ENCODE assay signal across 8 cellular contexts in genomic region chr1:155206891-155207577, GRCh38. TPM values are rescaled to one million over a fixed set of nuclear protein-coding genes. Genes with fewer than 3 reads are reported as not detected.
A peak's percentile ranks its signal among the peaks of the same experiment; 100 is the strongest.
DNase-seq lines count a peak whose midpoint lies in the region; ATAC-seq and TF ChIP-seq lines count a peak whose summit lies in the region.

No MANE protein-coding gene starts in this region.

- H3K9me3 ChIP-seq in BLaER1 (no peaks in the 10 kb centered on the region), liver (ENCODE audit: control insufficient read depth in 4 of 4, low read length in 3 of 4) (no peaks in the 10 kb centered on the region)

- ATAC-seq in HG03280 (IDR thresholded peaks at IDR 0.05; ENCODE audit: unreplicated experiment): peak; percentile 30
- ATAC-seq in GM21825 (IDR thresholded peaks at IDR 0.05; ENCODE audit: unreplicated experiment): no peak

- 27% methylated on average over 11 of the region's 11 CpGs for WGBS in liver

- peaks cover 8% of the 10 kb centered on the region for H3K36me3 Mint-ChIP-seq in activated CD4-positive, alpha-beta T cell treated with anti-CD3 and anti-CD28 coated beads, Interleukin-2, amount 10 ng/mL, durations not matched to agents 7 days and 5 days (ENCODE audit: low read depth)
- peaks cover 23% of the 10 kb centered on the region for H3K36me3 Mint-ChIP-seq in dendritic cell treated with granulocyte-macrophage colony-stimulating factor and Interleukin-4, amounts not matched to agents 40 ng/mL and 50 ng/mL, for 4 days (ENCODE audit: low read depth)

- H3K27ac ChIP-seq in BLaER1 (peak overlapping the region; percentile 95), liver (ENCODE audit: low read depth in 1 of 2, low read length in 2 of 2) (peak overlapping the region; percentile 88 to 96)

- H3K27me3 ChIP-seq in BLaER1 (no peaks in the 10 kb centered on the region), liver (ENCODE audit: control insufficient read depth in 4 of 4, insufficient read depth in 4 of 4, low read length in 3 of 4) (no peaks in the 10 kb centered on the region)

- intact Hi-C loops in dendritic cell treated with granulocyte-macrophage colony-stimulating factor and Interleukin-4, amounts not matched to agents 40 ng/mL and 50 ng/mL, for 4 days (cut with micrococcal nuclease): loop anchor here (5.0 kb wide), 1 partner anchor 35 kb away; a partner anchor contains a TSS

- H3K4me3 Mint-ChIP-seq in activated CD4-positive, alpha-beta T cell treated with anti-CD3 and anti-CD28 coated beads, Interleukin-2, amount 10 ng/mL, durations not matched to agents 7 days and 5 days: peak overlapping the region; percentile 49
- no peak overlapping the region for H3K4me3 Mint-ChIP-seq in dendritic cell treated with granulocyte-macrophage colony-stimulating factor and Interleukin-4, amounts not matched to agents 40 ng/mL and 50 ng/mL, for 4 days

- H3K36me3 ChIP-seq in BLaER1: peaks cover 33% of the 10 kb centered on the region
- peaks cover 0 to 5% (median 0%) of the 10 kb centered on the region in 4 donors for H3K36me3 ChIP-seq in liver (ENCODE audit: control insufficient read depth in 4 of 4, insufficient read depth in 3 of 4, low read depth in 1 of 4, low read length in 3 of 4)

- H3K4me3 ChIP-seq in BLaER1: peak overlapping the region; percentile 94
- no peak overlapping the region for H3K4me3 ChIP-seq in liver (ENCODE audit: low read depth in 1 of 3, low read length in 3 of 3)

- TF ChIP-seq RAD21 in liver (IDR thresholded peaks at IDR 0.05): peak; percentile 78 to 86

- peak; percentile 92 for DNase-seq in NCI-H69 (lab: John Stamatoyannopoulos, UW)
- DNase-seq in activated CD4-positive, alpha-beta T cell treated with anti-CD3 and anti-CD28 coated beads, Interleukin-2, amount 10 ng/mL, durations not matched to agents 7 days and 5 days: peak; percentile 94
- DNase-seq in stimulated activated CD4-positive, alpha-beta T cell treated with anti-CD3 and anti-CD28 coated beads, Interleukin-4, amount 100 ng/mL, for 24 hours: peak; percentile 91

- H3K4me1 Mint-ChIP-seq in activated CD4-positive, alpha-beta T cell treated with anti-CD3 and anti-CD28 coated beads, Interleukin-2, amount 10 ng/mL, durations not matched to agents 7 days and 5 days: peaks cover 31% of the 10 kb centered on the region
- peaks cover 50% of the 10 kb centered on the region for H3K4me1 Mint-ChIP-seq in dendritic cell treated with granulocyte-macrophage colony-stimulating factor and Interleukin-4, amounts not matched to agents 40 ng/mL and 50 ng/mL, for 4 days (ENCODE audit: low read depth)

- H3K4me1 ChIP-seq in BLaER1: peaks cover 42% of the 10 kb centered on the region
- H3K4me1 ChIP-seq in liver (ENCODE audit: control insufficient read depth in 4 of 4, insufficient read depth in 4 of 4, low read length in 3 of 4): peaks cover 2 to 28% (median 24%) of the 10 kb centered on the region in 4 donors

- CTCF ChIA-PET in activated CD4-positive, alpha-beta T cell treated with anti-CD3 and anti-CD28 coated beads, Interleukin-2, amount 10 ng/mL, durations not matched to agents 7 days and 5 days (lab: Charles Lee): interaction anchor here (0.6 to 2.2 kb wide), 22 partner anchors 8 to 1591 kb away, joined by 3 to 21 read pairs (median 4); partner anchors contain the start of genes ENTREP3 and KRTCAP2

- peak overlapping the region; percentile 86 for H3K9ac ChIP-seq in BLaER1
- no peak overlapping the region for H3K9ac ChIP-seq in liver (ENCODE audit: low read depth in 1 of 2, low read length in 2 of 2)

- POLR2A ChIA-PET in activated CD4-positive, alpha-beta T cell treated with anti-CD3 and anti-CD28 coated beads, Interleukin-2, amount 10 ng/mL, durations not matched to agents 7 days and 5 days (lab: Charles Lee): no interaction called here

- no peaks in the 10 kb centered on the region for H4K20me1 ChIP-seq in BLaER1

- H3K4me2 ChIP-seq in BLaER1: peak overlapping the region; percentile 99

- TF ChIP-seq CTCF in liver (IDR thresholded peaks at IDR 0.05; ENCODE audit: low read depth, low read length, missing input control): peak; percentile 79

- H3K27ac Mint-ChIP-seq in activated CD4-positive, alpha-beta T cell treated with anti-CD3 and anti-CD28 coated beads, Interleukin-2, amount 10 ng/mL, durations not matched to agents 7 days and 5 days: peak overlapping the region; percentile 88
- peak overlapping the region; percentile 97 for H3K27ac Mint-ChIP-seq in dendritic cell treated with granulocyte-macrophage colony-stimulating factor and Interleukin-4, amounts not matched to agents 40 ng/mL and 50 ng/mL, for 4 days

- no peaks in the 10 kb centered on the region for H3K27me3 Mint-ChIP-seq in activated CD4-positive, alpha-beta T cell treated with anti-CD3 and anti-CD28 coated beads, Interleukin-2, amount 10 ng/mL, durations not matched to agents 7 days and 5 days
- H3K27me3 Mint-ChIP-seq in dendritic cell treated with granulocyte-macrophage colony-stimulating factor and Interleukin-4, amounts not matched to agents 40 ng/mL and 50 ng/mL, for 4 days: peaks cover 7% of the 10 kb centered on the region

- H3K9me3 Mint-ChIP-seq in activated CD4-positive, alpha-beta T cell treated with anti-CD3 and anti-CD28 coated beads, Interleukin-2, amount 10 ng/mL, durations not matched to agents 7 days and 5 days: no peaks in the 10 kb centered on the region
- H3K9me3 Mint-ChIP-seq in dendritic cell treated with granulocyte-macrophage colony-stimulating factor and Interleukin-4, amounts not matched to agents 40 ng/mL and 50 ng/mL, for 4 days: no peaks in the 10 kb centered on the region

TF ChIP-seq in liver, 16 proteins besides CTCF, POLR2A, EP300 and RAD21:
- TF ChIP-seq YY1 (IDR thresholded peaks at IDR 0.05) (peak; percentile 69), HNF4G (IDR thresholded peaks at IDR 0.05) (no peak)

RNA-seq across cellular contexts. Expression of gene THBS3, which starts 0.7 kb away (rescaled TPM):
- total RNA-seq in activated CD4-positive, alpha-beta T cell treated with anti-CD3 and anti-CD28 coated beads, Interleukin-2, amount 10 ng/mL, durations not matched to agents 7 days and 5 days: 10 to 100 TPM; 21.2 to 23.6 TPM
- 1 to 10 TPM; 4.0 to 6.9 TPM for total RNA-seq in liver
- 1 to 10 TPM; 3.1 to 4.3 TPM for polyA plus RNA-seq in liver

RNA-seq across cellular contexts. Expression of gene MTX1, which starts 1.5 kb away (rescaled TPM):
- total RNA-seq in activated CD4-positive, alpha-beta T cell treated with anti-CD3 and anti-CD28 coated beads, Interleukin-2, amount 10 ng/mL, durations not matched to agents 7 days and 5 days: 10 to 100 TPM; 32.8 to 37.3 TPM
- total RNA-seq in liver: 10 to 100 TPM; 19.6 to 26.4 TPM
- 10 to 100 TPM; 30.5 to 38.4 TPM for polyA plus RNA-seq in liver

RNA-seq across cellular contexts. Expression of gene TRIM46, which starts 33.4 kb away (rescaled TPM):
- 10 to 100 TPM; 14.2 to 15.5 TPM for total RNA-seq in activated CD4-positive, alpha-beta T cell treated with anti-CD3 and anti-CD28 coated beads, Interleukin-2, amount 10 ng/mL, durations not matched to agents 7 days and 5 days
- under 1 TPM; 0.14 to 0.17 TPM for total RNA-seq in liver
- polyA plus RNA-seq in liver: under 1 TPM; 0.07 to 0.11 TPM

RNA-seq across cellular contexts. Expression of gene KRTCAP2, which starts 33.9 kb away (rescaled TPM):
- total RNA-seq in activated CD4-positive, alpha-beta T cell treated with anti-CD3 and anti-CD28 coated beads, Interleukin-2, amount 10 ng/mL, durations not matched to agents 7 days and 5 days: 100 to 1,000 TPM; 183 to 308 TPM
- 10 to 100 TPM; 49.8 TPM for total RNA-seq in liver
- 100 to 1,000 TPM; 150 to 224 TPM for polyA plus RNA-seq in liver

RNA-seq across cellular contexts. Expression of gene ENTREP3, which starts 48.2 kb away (rescaled TPM):
- total RNA-seq in activated CD4-positive, alpha-beta T cell treated with anti-CD3 and anti-CD28 coated beads, Interleukin-2, amount 10 ng/mL, durations not matched to agents 7 days and 5 days: 10 to 100 TPM; 22.8 to 22.9 TPM
- total RNA-seq in liver: 1 to 10 TPM; 3.3 to 3.8 TPM
- 1 to 10 TPM; 2.8 to 7.9 TPM for polyA plus RNA-seq in liver

Comparison
In these comparisons a context has a peak if more than half of its experiments do, and no peak if none do; other contexts are left out.
1. RNA of gene TRIM46, which starts 33.4 kb away (total RNA-seq): 14.2 to 15.5 TPM in activated CD4-positive, alpha-beta T cell treated with anti-CD3 and anti-CD28 coated beads, Interleukin-2, amount 10 ng/mL, durations not matched to agents 7 days and 5 days; 0.14 to 0.17 TPM in liver; every median in the first group is over 10 times any median in the second.
2. Peak in every context shown above with its lines, with median percentiles within 50 percentile points of each other: DNase-seq.